ENCODE assay signal across 32 cellular contexts in genomic region chr13:36945078-36945477, GRCh38. TPM values are rescaled to one million over a fixed set of nuclear protein-coding genes. Genes with fewer than 3 reads are reported as not detected.
"Had no signal": no experiment of that assay in that cellular context is flagged by ENCODE, and none has a peak within 500 bp of the region (broad histone marks: within the 10 kb centered on the region; RNA-seq: fewer than 3 reads in every experiment).

No MANE protein-coding gene starts in this region.

- DNase-seq: activated CD4-positive, alpha-beta memory T cell treated with anti-CD3 and anti-CD28 coated beads for 36 hours; activated CD4-positive, alpha-beta T cell treated with anti-CD3 and anti-CD28 coated beads, Interleukin-2, amount 10 ng/mL, durations not matched to agents 24 days and 14 days; activated CD4-positive, CD25-positive, alpha-beta regulatory T cell treated with anti-CD3 and anti-CD28 coated beads, Interleukin-2, amount 50 U/mL, for 72 hours; activated CD8-positive, alpha-beta memory T cell treated with anti-CD3 and anti-CD28 coated beads, Interleukin-2, amount 50 U/mL, for 4 hours; activated effector memory CD4-positive, alpha-beta T cell treated with anti-CD3 and anti-CD28 coated beads, Interleukin-2, amount 50 U/mL, for 16 hours; activated naive CD4-positive, alpha-beta T cell treated with anti-CD3 and anti-CD28 coated beads for 36 hours; activated naive CD8-positive, alpha-beta T cell treated with anti-CD3 and anti-CD28 coated beads for 36 hours; activated T-cell treated with anti-CD3 and anti-CD28 coated beads, Interleukin-2, amount 50 U/mL, for 1 hour; adrenal gland; caudate nucleus; endodermal cell; head of caudate nucleus; hippocampal formation; immature natural killer cell; midbrain; naive thymus-derived CD8-positive, alpha-beta T cell; retina; stimulated activated CD4-positive, alpha-beta T cell treated with anti-CD3 and anti-CD28 coated beads, Interleukin-1b, Interleukin-23, amount 100 ng/mL, for 48 hours; stimulated activated CD4-positive, alpha-beta T cell treated with anti-CD3 and anti-CD28 coated beads, Interleukin-4, amount 100 ng/mL, for 4 hours; stimulated activated CD8-positive, alpha-beta memory T cell treated with anti-CD3 and anti-CD28 coated beads, Interleukin-4, amount 100 ng/mL, for 48 hours; stimulated activated naive B cell treated with anti-CD40 and anti-IgM and Interleukin-4, amounts not matched to agents 10 μg/mL and 1 μg/mL and 100 μg/mL, for 72 hours; stomach; T-helper 17 cell; T1000; thyroid gland; upper lobe of right lung had no signal

- H3K4me3 ChIP-seq: adrenal gland, ascending aorta, gastroesophageal sphincter, smooth muscle cell, stomach, thyroid gland, upper lobe of right lung had no signal

- H3K4me1 ChIP-seq: adrenal gland, ascending aorta, gastroesophageal sphincter, stomach, thyroid gland, upper lobe of right lung had no signal

- H3K4me3 Mint-ChIP-seq: activated CD4-positive, alpha-beta memory T cell treated with anti-CD3 and anti-CD28 coated beads for 36 hours; activated CD4-positive, alpha-beta T cell treated with anti-CD3 and anti-CD28 coated beads, Interleukin-2, amount 10 ng/mL, durations not matched to agents 24 days and 14 days; activated naive CD4-positive, alpha-beta T cell treated with anti-CD3 and anti-CD28 coated beads for 36 hours; activated naive CD8-positive, alpha-beta T cell treated with anti-CD3 and anti-CD28 coated beads for 36 hours; activated T-helper 1 cell treated with anti-CD3 and anti-CD28 coated beads, Interleukin-12 subunit alpha, Interleukin-12 subunit beta, Interleukin-2, Interleukin-4 antibody, amounts not matched to agents 30 ng/mL and 10 ng/mL and 1 ng/mL, durations not matched to agents 14 hours and 24 hours and 36 hours; brain; endodermal cell; immature natural killer cell; naive thymus-derived CD8-positive, alpha-beta T cell; stimulated activated naive B cell treated with anti-CD40 and anti-IgM and Interleukin-4, amounts not matched to agents 10 μg/mL and 1 μg/mL and 100 μg/mL, for 72 hours; T-helper 17 cell had no signal

- ATAC-seq: gastroesophageal sphincter; naive thymus-derived CD8-positive, alpha-beta T cell; stimulated activated naive B cell treated with anti-CD40 and anti-IgM and Interleukin-4, amounts not matched to agents 10 μg/mL and 1 μg/mL and 100 μg/mL, for 72 hours; T-helper 17 cell; upper lobe of right lung had no signal

- H3K9me3 Mint-ChIP-seq: activated CD4-positive, alpha-beta T cell treated with anti-CD3 and anti-CD28 coated beads, Interleukin-2, amount 10 ng/mL, durations not matched to agents 24 days and 14 days; activated T-helper 1 cell treated with anti-CD3 and anti-CD28 coated beads, Interleukin-12 subunit alpha, Interleukin-12 subunit beta, Interleukin-2, Interleukin-4 antibody, amounts not matched to agents 30 ng/mL and 10 ng/mL and 1 ng/mL, durations not matched to agents 14 hours and 24 hours and 36 hours; immature natural killer cell had no signal

- H3K4me1 Mint-ChIP-seq: activated CD4-positive, alpha-beta T cell treated with anti-CD3 and anti-CD28 coated beads, Interleukin-2, amount 10 ng/mL, durations not matched to agents 24 days and 14 days; activated naive CD8-positive, alpha-beta T cell treated with anti-CD3 and anti-CD28 coated beads for 36 hours; brain; immature natural killer cell; stimulated activated naive B cell treated with anti-CD40 and anti-IgM and Interleukin-4, amounts not matched to agents 10 μg/mL and 1 μg/mL and 100 μg/mL, for 72 hours; T-helper 17 cell had no signal

- H3K27me3 Mint-ChIP-seq: activated CD4-positive, alpha-beta memory T cell treated with anti-CD3 and anti-CD28 coated beads for 36 hours; T-helper 17 cell had no signal

- H3K27ac ChIP-seq: adrenal gland, ascending aorta, gastroesophageal sphincter, stomach, thyroid gland, upper lobe of right lung had no signal

- H3K9me3 ChIP-seq: adrenal gland, ascending aorta, gastroesophageal sphincter, stomach, thyroid gland, upper lobe of right lung had no signal

- H3K27ac Mint-ChIP-seq: activated CD4-positive, alpha-beta memory T cell treated with anti-CD3 and anti-CD28 coated beads for 36 hours; activated CD4-positive, alpha-beta T cell treated with anti-CD3 and anti-CD28 coated beads, Interleukin-2, amount 10 ng/mL, durations not matched to agents 24 days and 14 days; activated naive CD4-positive, alpha-beta T cell treated with anti-CD3 and anti-CD28 coated beads for 36 hours; activated naive CD8-positive, alpha-beta T cell treated with anti-CD3 and anti-CD28 coated beads for 36 hours; activated T-helper 1 cell treated with anti-CD3 and anti-CD28 coated beads, Interleukin-12 subunit alpha, Interleukin-12 subunit beta, Interleukin-2, Interleukin-4 antibody, amounts not matched to agents 30 ng/mL and 10 ng/mL and 1 ng/mL, durations not matched to agents 14 hours and 24 hours and 36 hours; brain; endodermal cell; immature natural killer cell; stimulated activated naive B cell treated with anti-CD40 and anti-IgM and Interleukin-4, amounts not matched to agents 10 μg/mL and 1 μg/mL and 100 μg/mL, for 72 hours; T-helper 17 cell had no signal

RNA-seq across cellular contexts. Expression of gene SMAD9, which starts 25.0 kb away (rescaled TPM):
- total RNA-seq: activated CD4-positive, alpha-beta memory T cell treated with anti-CD3 and anti-CD28 coated beads for 36 hours; activated CD8-positive, alpha-beta memory T cell treated with anti-CD3 and anti-CD28 coated beads for 36 hours; naive thymus-derived CD8-positive, alpha-beta T cell; T-helper 17 cell had no signal
